Comparison of ENCODE assay signal across 8 cellular contexts in genomic region chr1:248686815-248687214, GRCh38.
DNase-seq lines count a peak whose midpoint lies in the region; ATAC-seq and TF ChIP-seq lines count a peak whose summit lies in the region.

No MANE protein-coding gene starts in this region.

- ATAC-seq in GM18520 (IDR thresholded peaks at IDR 0.05; ENCODE audit: unreplicated experiment) (peak; percentile 85), HG02885 (IDR thresholded peaks at IDR 0.05; ENCODE audit: poor library complexity, unreplicated experiment) (peak; percentile 91)

- peak; percentile 63 for TF ChIP-seq CTCF in C4-2B (conservative IDR thresholded peaks at IDR 0.05)

- H3K27ac ChIP-seq in C4-2B, result no peak overlapping the region

- peak; percentile 24 for DNase-seq in RPMI8226
- no peak for DNase-seq in putamen (ENCODE audit: low spot score)
- no peak for DNase-seq in activated T-cell treated with anti-CD3 and anti-CD28 coated beads, Interleukin-2, amount 50 U/mL, for 1 hour
- DNase-seq in hepatic stellate cell (ENCODE audit: low spot score), result no peak
- DNase-seq in NCI-H1694 treated with DMSO at 0.1 percent for 48 hours (lab: John Stamatoyannopoulos, UW), result no peak
